1 cellular context compared by ENCODE assay signal in the genomic region with DNA sequence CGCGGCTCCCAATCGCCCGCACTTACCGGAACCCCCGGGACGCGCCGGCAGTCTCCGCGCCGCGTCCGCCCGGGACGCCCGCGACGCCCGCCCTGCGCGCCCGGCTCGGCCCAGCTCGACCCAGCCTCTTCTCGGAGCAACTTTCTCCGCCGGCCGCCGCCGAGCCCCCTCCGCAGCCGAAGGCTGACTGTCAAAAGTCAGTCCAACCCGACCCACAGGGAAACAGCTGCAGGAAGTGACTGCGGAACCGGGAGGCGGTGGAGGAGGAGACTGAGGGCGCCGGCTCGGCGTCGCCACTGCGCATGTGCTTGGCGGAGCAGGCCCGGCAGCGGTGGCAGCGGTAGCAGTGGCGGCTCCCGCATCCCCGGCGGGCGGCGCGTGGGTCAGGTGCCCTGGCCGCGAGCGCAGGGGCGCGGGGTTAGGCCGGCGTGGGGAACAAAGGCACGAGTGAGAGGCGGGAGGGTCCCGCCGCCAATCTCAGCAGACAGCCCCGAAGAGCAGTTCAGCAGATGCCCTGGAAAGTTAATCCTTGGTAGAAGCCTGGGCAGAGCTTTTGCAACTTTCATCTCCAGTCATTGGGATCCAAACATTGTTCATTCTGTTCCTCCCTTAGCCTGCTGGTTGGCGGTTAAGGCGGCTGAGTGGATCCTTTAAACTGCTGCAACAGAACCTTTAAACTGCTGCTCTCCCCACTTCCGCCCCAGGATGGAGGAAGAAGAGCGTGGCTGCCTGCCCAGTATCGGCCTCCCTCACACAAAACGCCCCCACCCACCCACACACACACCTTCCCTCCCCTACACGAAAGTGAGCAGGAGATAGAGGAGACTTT.
TF ChIP-seq lines count a peak whose summit lies in the region.

A gene with protein sequence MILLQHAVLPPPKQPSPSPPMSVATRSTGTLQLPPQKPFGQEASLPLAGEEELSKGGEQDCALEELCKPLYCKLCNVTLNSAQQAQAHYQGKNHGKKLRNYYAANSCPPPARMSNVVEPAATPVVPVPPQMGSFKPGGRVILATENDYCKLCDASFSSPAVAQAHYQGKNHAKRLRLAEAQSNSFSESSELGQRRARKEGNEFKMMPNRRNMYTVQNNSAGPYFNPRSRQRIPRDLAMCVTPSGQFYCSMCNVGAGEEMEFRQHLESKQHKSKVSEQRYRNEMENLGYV (minus strand): TSS at position 241 of the 829 bp plus-strand sequence. CDS start 4,057 bp downstream, outside the sequence.

TF ChIP-seq in HepG2, 621 proteins besides CTCF, POLR2A, EP300 and RAD21 (continued from another document):
- TF ChIP-seq ASH2L (IDR thresholded peaks at IDR 0.05; ENCODE audit: insufficient read length, low read depth, low read length) (peak; percentile 94), SALL1 (CRISPR knock-in tag; IDR thresholded peaks at IDR 0.05) (peak; percentile 61), ZNF678 (CRISPR knock-in tag; IDR thresholded peaks at IDR 0.05) (no peak), CAMTA2 (CRISPR knock-in tag; IDR thresholded peaks at IDR 0.05; ENCODE audit: borderline replicate concordance) (no peak), ZC3H13 (CRISPR knock-in tag; IDR thresholded peaks at IDR 0.05) (peak; percentile 59; the same call in 1 of the 2 replicates), JUN (CRISPR knock-in tag; IDR thresholded peaks at IDR 0.05) (no peak), ZNF337 (CRISPR knock-in tag; IDR thresholded peaks at IDR 0.05; ENCODE audit: borderline replicate concordance, low read depth) (no peak), PAX8 (CRISPR knock-in tag; IDR thresholded peaks at IDR 0.05; ENCODE audit: borderline replicate concordance) (no peak), SALL2 (CRISPR knock-in tag; IDR thresholded peaks at IDR 0.05) (0 out of 2 replicates have a peak, but pooled peaks have one; percentile 46), GABPB1 (CRISPR knock-in tag; IDR thresholded peaks at IDR 0.05) (peak; percentile 90), KMT2B (CRISPR knock-in tag; IDR thresholded peaks at IDR 0.05) (peak; percentile 80), GATAD1 (CRISPR knock-in tag; IDR thresholded peaks at IDR 0.05) (0 out of 2 replicates have a peak, but pooled peaks have one; percentile 50), RFX1 (IDR thresholded peaks at IDR 0.05) (no peak), HOXA5 (CRISPR knock-in tag; IDR thresholded peaks at IDR 0.05) (0 out of 2 replicates have a peak, but pooled peaks have one; percentile 41), JUND (CRISPR knock-in tag; IDR thresholded peaks at IDR 0.05) (no peak), PHF8 (CRISPR knock-in tag; IDR thresholded peaks at IDR 0.05) (peak; percentile 72), SMC3 (IDR thresholded peaks at IDR 0.05; ENCODE audit: low read length) (no peak), ZNF598 (CRISPR knock-in tag; IDR thresholded peaks at IDR 0.05; ENCODE audit: borderline replicate concordance) (no peak), NCOA1 (CRISPR knock-in tag; IDR thresholded peaks at IDR 0.05) (no peak), DR1 (CRISPR knock-in tag; IDR thresholded peaks at IDR 0.05) (no peak), MBD4 (IDR thresholded peaks at IDR 0.05; ENCODE audit: borderline replicate concordance, low read length) (no peak), RCOR2 (CRISPR knock-in tag; IDR thresholded peaks at IDR 0.05) (no peak), ZNF777 (CRISPR knock-in tag; IDR thresholded peaks at IDR 0.05) (no peak; the same call in 1 of the 2 replicates), ZNF589 (CRISPR knock-in tag; conservative IDR thresholded peaks at IDR 0.05) (0 out of 2 replicates have a peak, but pooled peaks have one; percentile 23), SNAI1 (CRISPR knock-in tag; IDR thresholded peaks at IDR 0.05; ENCODE audit: borderline replicate concordance) (no peak), POLR2AphosphoS2 (IDR thresholded peaks at IDR 0.05; ENCODE audit: low read depth, low read length) (no peak), ZNF660 (CRISPR knock-in tag; IDR thresholded peaks at IDR 0.05; ENCODE audit: borderline replicate concordance, low read depth) (no peak), SYNCRIP (IDR thresholded peaks at IDR 0.05; ENCODE audit: insufficient read depth, low read depth, low read length) (no peak), RBM22 (optimal IDR thresholded peaks at IDR 0.05; ENCODE audit: low read length) (no peak), ZNF20 (CRISPR knock-in tag; IDR thresholded peaks at IDR 0.05) (no peak), HDAC6 (IDR thresholded peaks at IDR 0.05; ENCODE audit: low read depth, low read length) (no peak), YEATS2 (CRISPR knock-in tag; IDR thresholded peaks at IDR 0.05; ENCODE audit: borderline replicate concordance) (no peak; the same call in 1 of the 2 replicates), ZNF891 (CRISPR knock-in tag; IDR thresholded peaks at IDR 0.05) (peak; percentile 81; the same call in 1 of the 2 replicates), ZKSCAN8 (CRISPR knock-in tag; IDR thresholded peaks at IDR 0.05; ENCODE audit: borderline replicate concordance) (no peak), HNRNPUL1 (IDR thresholded peaks at IDR 0.05; ENCODE audit: low read depth, low read length) (no peak), ZSCAN22 (CRISPR knock-in tag; IDR thresholded peaks at IDR 0.05) (no peak), HHEX (CRISPR knock-in tag; IDR thresholded peaks at IDR 0.05) (no peak), ZMAT3 (CRISPR knock-in tag; conservative IDR thresholded peaks at IDR 0.05) (peak; percentile 87), ZNF451 (CRISPR knock-in tag; IDR thresholded peaks at IDR 0.05) (peak; percentile 77; the same call in 1 of the 2 replicates), MXD4 (CRISPR knock-in tag; IDR thresholded peaks at IDR 0.05) (peak; percentile 63)
- TF ChIP-seq, protein P1, sequence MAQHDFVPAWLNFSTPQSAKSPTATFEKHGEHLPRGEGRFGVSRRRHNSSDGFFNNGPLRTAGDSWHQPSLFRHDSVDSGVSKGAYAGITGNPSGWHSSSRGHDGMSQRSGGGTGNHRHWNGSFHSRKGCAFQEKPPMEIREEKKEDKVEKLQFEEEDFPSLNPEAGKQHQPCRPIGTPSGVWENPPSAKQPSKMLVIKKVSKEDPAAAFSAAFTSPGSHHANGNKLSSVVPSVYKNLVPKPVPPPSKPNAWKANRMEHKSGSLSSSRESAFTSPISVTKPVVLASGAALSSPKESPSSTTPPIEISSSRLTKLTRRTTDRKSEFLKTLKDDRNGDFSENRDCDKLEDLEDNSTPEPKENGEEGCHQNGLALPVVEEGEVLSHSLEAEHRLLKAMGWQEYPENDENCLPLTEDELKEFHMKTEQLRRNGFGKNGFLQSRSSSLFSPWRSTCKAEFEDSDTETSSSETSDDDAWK (CRISPR knock-in tag; IDR thresholded peaks at IDR 0.05), result no peak
- TF ChIP-seq, protein P2, sequence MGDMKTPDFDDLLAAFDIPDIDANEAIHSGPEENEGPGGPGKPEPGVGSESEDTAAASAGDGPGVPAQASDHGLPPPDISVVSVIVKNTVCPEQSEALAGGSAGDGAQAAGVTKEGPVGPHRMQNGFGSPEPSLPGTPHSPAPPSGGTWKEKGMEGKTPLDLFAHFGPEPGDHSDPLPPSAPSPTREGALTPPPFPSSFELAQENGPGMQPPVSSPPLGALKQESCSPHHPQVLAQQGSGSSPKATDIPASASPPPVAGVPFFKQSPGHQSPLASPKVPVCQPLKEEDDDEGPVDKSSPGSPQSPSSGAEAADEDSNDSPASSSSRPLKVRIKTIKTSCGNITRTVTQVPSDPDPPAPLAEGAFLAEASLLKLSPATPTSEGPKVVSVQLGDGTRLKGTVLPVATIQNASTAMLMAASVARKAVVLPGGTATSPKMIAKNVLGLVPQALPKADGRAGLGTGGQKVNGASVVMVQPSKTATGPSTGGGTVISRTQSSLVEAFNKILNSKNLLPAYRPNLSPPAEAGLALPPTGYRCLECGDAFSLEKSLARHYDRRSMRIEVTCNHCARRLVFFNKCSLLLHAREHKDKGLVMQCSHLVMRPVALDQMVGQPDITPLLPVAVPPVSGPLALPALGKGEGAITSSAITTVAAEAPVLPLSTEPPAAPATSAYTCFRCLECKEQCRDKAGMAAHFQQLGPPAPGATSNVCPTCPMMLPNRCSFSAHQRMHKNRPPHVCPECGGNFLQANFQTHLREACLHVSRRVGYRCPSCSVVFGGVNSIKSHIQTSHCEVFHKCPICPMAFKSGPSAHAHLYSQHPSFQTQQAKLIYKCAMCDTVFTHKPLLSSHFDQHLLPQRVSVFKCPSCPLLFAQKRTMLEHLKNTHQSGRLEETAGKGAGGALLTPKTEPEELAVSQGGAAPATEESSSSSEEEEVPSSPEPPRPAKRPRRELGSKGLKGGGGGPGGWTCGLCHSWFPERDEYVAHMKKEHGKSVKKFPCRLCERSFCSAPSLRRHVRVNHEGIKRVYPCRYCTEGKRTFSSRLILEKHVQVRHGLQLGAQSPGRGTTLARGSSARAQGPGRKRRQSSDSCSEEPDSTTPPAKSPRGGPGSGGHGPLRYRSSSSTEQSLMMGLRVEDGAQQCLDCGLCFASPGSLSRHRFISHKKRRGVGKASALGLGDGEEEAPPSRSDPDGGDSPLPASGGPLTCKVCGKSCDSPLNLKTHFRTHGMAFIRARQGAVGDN (CRISPR knock-in tag; IDR thresholded peaks at IDR 0.05), result peak; percentile 94
- TF ChIP-seq, protein P3, sequence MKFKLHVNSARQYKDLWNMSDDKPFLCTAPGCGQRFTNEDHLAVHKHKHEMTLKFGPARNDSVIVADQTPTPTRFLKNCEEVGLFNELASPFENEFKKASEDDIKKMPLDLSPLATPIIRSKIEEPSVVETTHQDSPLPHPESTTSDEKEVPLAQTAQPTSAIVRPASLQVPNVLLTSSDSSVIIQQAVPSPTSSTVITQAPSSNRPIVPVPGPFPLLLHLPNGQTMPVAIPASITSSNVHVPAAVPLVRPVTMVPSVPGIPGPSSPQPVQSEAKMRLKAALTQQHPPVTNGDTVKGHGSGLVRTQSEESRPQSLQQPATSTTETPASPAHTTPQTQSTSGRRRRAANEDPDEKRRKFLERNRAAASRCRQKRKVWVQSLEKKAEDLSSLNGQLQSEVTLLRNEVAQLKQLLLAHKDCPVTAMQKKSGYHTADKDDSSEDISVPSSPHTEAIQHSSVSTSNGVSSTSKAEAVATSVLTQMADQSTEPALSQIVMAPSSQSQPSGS (CRISPR knock-in tag; IDR thresholded peaks at IDR 0.05), result no peak
- TF ChIP-seq, protein P4, sequence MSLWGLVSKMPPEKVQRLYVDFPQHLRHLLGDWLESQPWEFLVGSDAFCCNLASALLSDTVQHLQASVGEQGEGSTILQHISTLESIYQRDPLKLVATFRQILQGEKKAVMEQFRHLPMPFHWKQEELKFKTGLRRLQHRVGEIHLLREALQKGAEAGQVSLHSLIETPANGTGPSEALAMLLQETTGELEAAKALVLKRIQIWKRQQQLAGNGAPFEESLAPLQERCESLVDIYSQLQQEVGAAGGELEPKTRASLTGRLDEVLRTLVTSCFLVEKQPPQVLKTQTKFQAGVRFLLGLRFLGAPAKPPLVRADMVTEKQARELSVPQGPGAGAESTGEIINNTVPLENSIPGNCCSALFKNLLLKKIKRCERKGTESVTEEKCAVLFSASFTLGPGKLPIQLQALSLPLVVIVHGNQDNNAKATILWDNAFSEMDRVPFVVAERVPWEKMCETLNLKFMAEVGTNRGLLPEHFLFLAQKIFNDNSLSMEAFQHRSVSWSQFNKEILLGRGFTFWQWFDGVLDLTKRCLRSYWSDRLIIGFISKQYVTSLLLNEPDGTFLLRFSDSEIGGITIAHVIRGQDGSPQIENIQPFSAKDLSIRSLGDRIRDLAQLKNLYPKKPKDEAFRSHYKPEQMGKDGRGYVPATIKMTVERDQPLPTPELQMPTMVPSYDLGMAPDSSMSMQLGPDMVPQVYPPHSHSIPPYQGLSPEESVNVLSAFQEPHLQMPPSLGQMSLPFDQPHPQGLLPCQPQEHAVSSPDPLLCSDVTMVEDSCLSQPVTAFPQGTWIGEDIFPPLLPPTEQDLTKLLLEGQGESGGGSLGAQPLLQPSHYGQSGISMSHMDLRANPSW (CRISPR knock-in tag; IDR thresholded peaks at IDR 0.05; ENCODE audit: borderline replicate concordance), result no peak
- TF ChIP-seq, protein P5, sequence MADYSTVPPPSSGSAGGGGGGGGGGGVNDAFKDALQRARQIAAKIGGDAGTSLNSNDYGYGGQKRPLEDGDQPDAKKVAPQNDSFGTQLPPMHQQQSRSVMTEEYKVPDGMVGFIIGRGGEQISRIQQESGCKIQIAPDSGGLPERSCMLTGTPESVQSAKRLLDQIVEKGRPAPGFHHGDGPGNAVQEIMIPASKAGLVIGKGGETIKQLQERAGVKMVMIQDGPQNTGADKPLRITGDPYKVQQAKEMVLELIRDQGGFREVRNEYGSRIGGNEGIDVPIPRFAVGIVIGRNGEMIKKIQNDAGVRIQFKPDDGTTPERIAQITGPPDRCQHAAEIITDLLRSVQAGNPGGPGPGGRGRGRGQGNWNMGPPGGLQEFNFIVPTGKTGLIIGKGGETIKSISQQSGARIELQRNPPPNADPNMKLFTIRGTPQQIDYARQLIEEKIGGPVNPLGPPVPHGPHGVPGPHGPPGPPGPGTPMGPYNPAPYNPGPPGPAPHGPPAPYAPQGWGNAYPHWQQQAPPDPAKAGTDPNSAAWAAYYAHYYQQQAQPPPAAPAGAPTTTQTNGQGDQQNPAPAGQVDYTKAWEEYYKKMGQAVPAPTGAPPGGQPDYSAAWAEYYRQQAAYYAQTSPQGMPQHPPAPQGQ (CRISPR knock-in tag; IDR thresholded peaks at IDR 0.05; ENCODE audit: borderline replicate concordance), result no peak
- TF ChIP-seq, protein P6, sequence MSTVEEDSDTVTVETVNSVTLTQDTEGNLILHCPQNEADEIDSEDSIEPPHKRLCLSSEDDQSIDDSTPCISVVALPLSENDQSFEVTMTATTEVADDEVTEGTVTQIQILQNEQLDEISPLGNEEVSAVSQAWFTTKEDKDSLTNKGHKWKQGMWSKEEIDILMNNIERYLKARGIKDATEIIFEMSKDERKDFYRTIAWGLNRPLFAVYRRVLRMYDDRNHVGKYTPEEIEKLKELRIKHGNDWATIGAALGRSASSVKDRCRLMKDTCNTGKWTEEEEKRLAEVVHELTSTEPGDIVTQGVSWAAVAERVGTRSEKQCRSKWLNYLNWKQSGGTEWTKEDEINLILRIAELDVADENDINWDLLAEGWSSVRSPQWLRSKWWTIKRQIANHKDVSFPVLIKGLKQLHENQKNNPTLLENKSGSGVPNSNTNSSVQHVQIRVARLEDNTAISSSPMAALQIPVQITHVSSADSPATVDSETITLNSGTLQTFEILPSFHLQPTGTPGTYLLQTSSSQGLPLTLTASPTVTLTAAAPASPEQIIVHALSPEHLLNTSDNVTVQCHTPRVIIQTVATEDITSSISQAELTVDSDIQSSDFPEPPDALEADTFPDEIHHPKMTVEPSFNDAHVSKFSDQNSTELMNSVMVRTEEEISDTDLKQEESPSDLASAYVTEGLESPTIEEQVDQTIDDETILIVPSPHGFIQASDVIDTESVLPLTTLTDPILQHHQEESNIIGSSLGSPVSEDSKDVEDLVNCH (CRISPR knock-in tag; IDR thresholded peaks at IDR 0.05), result no peak
